28 cellular contexts compared by ENCODE assay signal in the genomic region with DNA sequence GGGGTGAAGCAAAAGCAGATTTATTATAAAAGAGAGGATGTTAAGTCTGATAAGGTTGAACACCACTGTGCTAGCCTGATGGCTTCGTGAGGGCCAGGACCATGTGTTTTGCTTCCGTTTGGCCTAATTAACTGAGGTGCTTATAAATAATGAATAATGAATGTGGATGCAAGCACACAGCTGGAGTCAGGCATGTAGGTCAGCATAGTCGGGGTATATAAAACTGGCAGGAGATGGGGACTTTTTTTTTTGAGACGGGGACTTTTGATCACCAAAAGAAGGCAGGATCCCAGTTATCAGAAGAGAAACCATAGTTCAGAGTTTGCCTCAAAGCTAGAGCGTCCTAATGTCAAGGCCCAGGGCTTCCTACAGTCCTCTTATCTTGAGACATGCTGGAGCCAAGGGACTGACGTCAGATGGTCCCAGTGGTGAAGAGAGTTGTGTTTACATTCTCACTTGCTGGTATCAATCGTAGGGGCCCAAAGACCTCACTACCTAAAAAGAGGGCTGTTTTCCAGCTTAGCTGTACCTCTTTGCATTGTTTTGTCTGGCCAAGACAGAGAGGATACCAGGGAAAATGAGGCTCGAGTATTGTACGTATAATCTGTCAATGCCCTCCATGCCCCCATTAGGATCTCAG. TPM values are rescaled to one million over a fixed set of nuclear protein-coding genes. Genes with fewer than 3 reads are reported as not detected.
DNase-seq lines count a peak whose midpoint lies in the region; ATAC-seq and TF ChIP-seq lines count a peak whose summit lies in the region.
"Had no signal": no experiment of that assay in that cellular context is flagged by ENCODE, and none has a peak within 500 bp of the region (broad histone marks: within the 10 kb centered on the region; RNA-seq: fewer than 3 reads in every experiment).

No MANE protein-coding gene starts in this region.

- peaks cover 3% of the 10 kb centered on the region for H3K9me3 Mint-ChIP-seq in progenitor cell of endocrine pancreas (ENCODE audit: low read depth)
- no peaks in the 10 kb centered on the region for H3K9me3 Mint-ChIP-seq in activated T-cell treated with anti-CD3 and anti-CD28 coated beads, Interleukin-2, amount 50 U/mL, for 4 hours
- H3K9me3 Mint-ChIP-seq: activated T-helper 2 cell treated with anti-CD3 and anti-CD28 coated beads, Interferon-gamma antibody, Interleukin-2, Interleukin-4, amounts not matched to agents 10 μg/mL and 5 μg/mL and 100 μg/mL, durations not matched to agents 14 hours and 24 hours and 36 hours; effector memory CD8-positive, alpha-beta T cell; natural killer cell; stimulated activated naive CD8-positive, alpha-beta T cell treated with anti-CD3 and anti-CD28 coated beads, Interleukin-15, Interleukin-2, amounts not matched to agents 100 ng/mL and 50 ng/mL, for 24 hours had no signal

- DNase-seq in OCI-M1 (lab: John Stamatoyannopoulos, UW): peak; percentile 70
- peak; percentile 56 for DNase-seq in brain microvascular endothelial cell
- peak; percentile 54 for DNase-seq in iris pigment epithelial cell (ENCODE audit: low read depth)
- DNase-seq in progenitor cell of endocrine pancreas (ENCODE audit: low spot score, unreplicated experiment): no peak
- DNase-seq in activated T-cell treated with anti-CD3 and anti-CD28 coated beads, Interleukin-2, amount 50 U/mL, for 4 hours: no peak
- no peak for DNase-seq in effector CD4-positive, alpha-beta T cell
- DNase-seq: activated CD4-positive, alpha-beta T cell treated with anti-CD3 and anti-CD28 coated beads for 4 hours; colonic mucosa; effector memory CD8-positive, alpha-beta T cell; H7; heart right ventricle; Karpas-422; natural killer cell; NCI-H1417; NCI-H2029 treated with DMSO at 0.1 percent for 48 hours; NCI-H2227 treated with DMSO at 0.1 percent for 48 hours; NCI-H69; SHP77 had no signal

- H3K27me3 ChIP-seq in brain microvascular endothelial cell (replicated peaks): no peaks in the 10 kb centered on the region
- H3K27me3 ChIP-seq: colonic mucosa, vagina had no signal

- in situ Hi-C loops in brain microvascular endothelial cell (cut with HindIII; ENCODE audit: low pct_ligation_motif_present, low sequenced_read_pairs): loop anchor here (25.0 kb wide), 1 partner anchor 247 kb away; no protein-coding TSS in a partner anchor

- no peak overlapping the region for H3K4me3 Mint-ChIP-seq in progenitor cell of endocrine pancreas (ENCODE audit: low read depth)
- H3K4me3 Mint-ChIP-seq in activated T-cell treated with anti-CD3 and anti-CD28 coated beads, Interleukin-2, amount 50 U/mL, for 4 hours: no peak overlapping the region
- H3K4me3 Mint-ChIP-seq: effector memory CD8-positive, alpha-beta T cell; natural killer cell; stimulated activated naive CD8-positive, alpha-beta T cell treated with anti-CD3 and anti-CD28 coated beads, Interleukin-15, Interleukin-2, amounts not matched to agents 100 ng/mL and 50 ng/mL, for 24 hours had no signal

- no peaks in the 10 kb centered on the region for H3K36me3 ChIP-seq in brain microvascular endothelial cell (replicated peaks)
- H3K36me3 ChIP-seq: colonic mucosa, heart right ventricle, vagina had no signal

- no peaks in the 10 kb centered on the region for H3K27me3 Mint-ChIP-seq in progenitor cell of endocrine pancreas
- H3K27me3 Mint-ChIP-seq in activated T-cell treated with anti-CD3 and anti-CD28 coated beads, Interleukin-2, amount 50 U/mL, for 4 hours (ENCODE audit: low read depth): no peaks in the 10 kb centered on the region
- H3K27me3 Mint-ChIP-seq: stimulated activated naive CD8-positive, alpha-beta T cell treated with anti-CD3 and anti-CD28 coated beads, Interleukin-15, Interleukin-2, amounts not matched to agents 100 ng/mL and 50 ng/mL, for 24 hours had no signal

- H3K36me3 Mint-ChIP-seq in progenitor cell of endocrine pancreas (ENCODE audit: insufficient read depth): no peaks in the 10 kb centered on the region
- no peaks in the 10 kb centered on the region for H3K36me3 Mint-ChIP-seq in activated T-cell treated with anti-CD3 and anti-CD28 coated beads, Interleukin-2, amount 50 U/mL, for 4 hours (ENCODE audit: insufficient read depth)
- H3K36me3 Mint-ChIP-seq: natural killer cell had no signal

- H3K27ac ChIP-seq in brain microvascular endothelial cell: peak overlapping the region; percentile 18
- H3K27ac ChIP-seq: colonic mucosa, heart right ventricle, HL-60, vagina had no signal

- no peak for ATAC-seq in activated T-cell treated with anti-CD3 and anti-CD28 coated beads, Interleukin-2, amount 50 U/mL, for 4 hours
- ATAC-seq in GM18868 (IDR thresholded peaks at IDR 0.05; ENCODE audit: unreplicated experiment): no peak
- ATAC-seq: effector memory CD8-positive, alpha-beta T cell; heart right ventricle; natural killer cell had no signal

- H3K27ac Mint-ChIP-seq in progenitor cell of endocrine pancreas: peak overlapping the region; percentile 65
- H3K27ac Mint-ChIP-seq: activated T-helper 2 cell treated with anti-CD3 and anti-CD28 coated beads, Interferon-gamma antibody, Interleukin-2, Interleukin-4, amounts not matched to agents 10 μg/mL and 5 μg/mL and 100 μg/mL, durations not matched to agents 14 hours and 24 hours and 36 hours; effector memory CD8-positive, alpha-beta T cell; natural killer cell; stimulated activated naive CD8-positive, alpha-beta T cell treated with anti-CD3 and anti-CD28 coated beads, Interleukin-15, Interleukin-2, amounts not matched to agents 100 ng/mL and 50 ng/mL, for 24 hours had no signal

- no peak overlapping the region for H3K4me3 ChIP-seq in brain microvascular endothelial cell (ENCODE audit: low read depth, low read length)
- H3K4me3 ChIP-seq: colonic mucosa, GM12878, heart right ventricle, vagina had no signal

- peaks cover 33% of the 10 kb centered on the region for H3K4me1 Mint-ChIP-seq in progenitor cell of endocrine pancreas (ENCODE audit: low read depth)
- peaks cover 2% of the 10 kb centered on the region for H3K4me1 Mint-ChIP-seq in activated T-cell treated with anti-CD3 and anti-CD28 coated beads, Interleukin-2, amount 50 U/mL, for 4 hours (ENCODE audit: low read depth)

- TF ChIP-seq CTCF in brain microvascular endothelial cell (IDR thresholded peaks at IDR 0.05; ENCODE audit: low read depth, low read length, missing control alignments) (no peak), progenitor cell of endocrine pancreas (IDR thresholded peaks at IDR 0.05; ENCODE audit: unreplicated experiment) (no peak)

RNA-seq across cellular contexts. Expression of gene RTL9, which starts 50.4 kb away (rescaled TPM):
- total RNA-seq in progenitor cell of endocrine pancreas: 1.4 and 1.5 TPM in 2 replicates
- total RNA-seq in activated T-cell treated with anti-CD3 and anti-CD28 coated beads, Interleukin-2, amount 50 U/mL, for 4 hours: not detected
- total RNA-seq: activated T-helper 2 cell treated with anti-CD3 and anti-CD28 coated beads, Interferon-gamma antibody, Interleukin-2, Interleukin-4, amounts not matched to agents 10 μg/mL and 5 μg/mL and 100 μg/mL, durations not matched to agents 14 hours and 24 hours and 36 hours; bronchial epithelial cell; colonic mucosa; esophagus mucosa; mononuclear cell; natural killer cell; T-helper 2 cell treated with Interferon-gamma antibody and Interleukin-4, amounts not matched to agents 100 ng/mL and 5 ng/mL, for 36 hours; vagina had no signal

Comparison
In these comparisons a context has a peak if more than half of its experiments do, and no peak if none do; other contexts are left out.
1. DNase-seq: peak in OCI-M1 (single experiment), brain microvascular endothelial cell (single experiment) and iris pigment epithelial cell (single experiment); none in progenitor cell of endocrine pancreas (single experiment), activated T-cell treated with anti-CD3 and anti-CD28 coated beads, Interleukin-2, amount 50 U/mL, for 4 hours (single experiment) and effector CD4-positive, alpha-beta T cell (single experiment).